Comparison of ENCODE assay signal across 1 cellular context in the genomic region with DNA sequence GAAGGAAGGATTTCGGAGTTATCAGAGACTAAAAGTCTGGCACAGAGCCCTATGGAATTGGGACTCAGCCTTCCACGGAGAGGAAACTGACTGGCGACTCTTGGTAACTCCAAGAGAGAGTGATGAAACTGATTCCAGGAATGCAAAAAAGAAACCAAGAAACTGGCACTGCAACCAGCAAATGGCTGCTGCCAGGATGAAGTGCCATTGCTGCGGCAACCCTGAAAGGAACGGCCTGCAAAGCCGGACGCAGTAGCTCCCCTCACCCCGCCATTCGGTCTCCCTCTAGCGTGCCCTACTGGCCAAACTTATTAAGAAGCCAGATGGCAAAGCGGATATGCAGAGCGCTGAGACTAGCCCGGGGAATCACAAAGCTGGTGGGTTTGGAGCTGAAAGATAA.
TF ChIP-seq lines count a peak whose summit lies in the region.

No MANE protein-coding gene starts in this region.

TF ChIP-seq in HepG2, 621 proteins besides CTCF, POLR2A, EP300 and RAD21 (continued from another document):
- TF ChIP-seq, protein P1, sequence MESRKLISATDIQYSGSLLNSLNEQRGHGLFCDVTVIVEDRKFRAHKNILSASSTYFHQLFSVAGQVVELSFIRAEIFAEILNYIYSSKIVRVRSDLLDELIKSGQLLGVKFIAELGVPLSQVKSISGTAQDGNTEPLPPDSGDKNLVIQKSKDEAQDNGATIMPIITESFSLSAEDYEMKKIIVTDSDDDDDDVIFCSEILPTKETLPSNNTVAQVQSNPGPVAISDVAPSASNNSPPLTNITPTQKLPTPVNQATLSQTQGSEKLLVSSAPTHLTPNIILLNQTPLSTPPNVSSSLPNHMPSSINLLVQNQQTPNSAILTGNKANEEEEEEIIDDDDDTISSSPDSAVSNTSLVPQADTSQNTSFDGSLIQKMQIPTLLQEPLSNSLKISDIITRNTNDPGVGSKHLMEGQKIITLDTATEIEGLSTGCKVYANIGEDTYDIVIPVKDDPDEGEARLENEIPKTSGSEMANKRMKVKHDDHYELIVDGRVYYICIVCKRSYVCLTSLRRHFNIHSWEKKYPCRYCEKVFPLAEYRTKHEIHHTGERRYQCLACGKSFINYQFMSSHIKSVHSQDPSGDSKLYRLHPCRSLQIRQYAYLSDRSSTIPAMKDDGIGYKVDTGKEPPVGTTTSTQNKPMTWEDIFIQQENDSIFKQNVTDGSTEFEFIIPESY (CRISPR knock-in tag; IDR thresholded peaks at IDR 0.05) = peak; percentile 94
- TF ChIP-seq, protein P2, sequence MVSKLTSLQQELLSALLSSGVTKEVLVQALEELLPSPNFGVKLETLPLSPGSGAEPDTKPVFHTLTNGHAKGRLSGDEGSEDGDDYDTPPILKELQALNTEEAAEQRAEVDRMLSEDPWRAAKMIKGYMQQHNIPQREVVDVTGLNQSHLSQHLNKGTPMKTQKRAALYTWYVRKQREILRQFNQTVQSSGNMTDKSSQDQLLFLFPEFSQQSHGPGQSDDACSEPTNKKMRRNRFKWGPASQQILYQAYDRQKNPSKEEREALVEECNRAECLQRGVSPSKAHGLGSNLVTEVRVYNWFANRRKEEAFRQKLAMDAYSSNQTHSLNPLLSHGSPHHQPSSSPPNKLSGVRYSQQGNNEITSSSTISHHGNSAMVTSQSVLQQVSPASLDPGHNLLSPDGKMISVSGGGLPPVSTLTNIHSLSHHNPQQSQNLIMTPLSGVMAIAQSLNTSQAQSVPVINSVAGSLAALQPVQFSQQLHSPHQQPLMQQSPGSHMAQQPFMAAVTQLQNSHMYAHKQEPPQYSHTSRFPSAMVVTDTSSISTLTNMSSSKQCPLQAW (CRISPR knock-in tag; IDR thresholded peaks at IDR 0.05) = no peak
- TF ChIP-seq GABPA (IDR thresholded peaks at IDR 0.05; ENCODE audit: low read depth, low read length) (no peak), GABPA (CRISPR knock-in tag; IDR thresholded peaks at IDR 0.05; ENCODE audit: low read depth) (peak; percentile 15; the same call in 1 of the 2 replicates)
